In the genomic region with DNA sequence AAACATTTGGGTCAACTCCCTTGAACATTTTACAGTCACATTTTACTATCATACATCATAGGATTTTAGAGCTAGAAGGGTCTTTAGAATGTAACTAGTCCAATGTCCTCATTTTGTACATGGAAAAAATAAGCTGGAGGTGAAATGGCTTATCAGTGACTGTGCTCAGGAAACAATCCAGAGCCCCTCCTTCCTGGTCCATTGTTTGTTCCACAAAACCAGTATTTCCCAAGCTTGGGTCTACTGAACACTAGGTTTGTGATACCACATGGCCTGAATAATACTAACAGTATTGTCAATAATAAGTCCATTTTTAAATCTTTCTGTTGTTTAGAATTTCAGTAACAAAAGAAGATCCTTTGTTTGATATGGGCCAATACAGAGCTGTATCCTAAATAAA, we compare ENCODE assay signal across 24 cellular contexts. TPM values are rescaled to one million over a fixed set of nuclear protein-coding genes. Genes with fewer than 3 reads are reported as not detected.
DNase-seq lines count a peak whose midpoint lies in the region; ATAC-seq, FAIRE-seq and TF ChIP-seq lines count a peak whose summit lies in the region.
"Had no signal": no experiment of that assay in that cellular context is flagged by ENCODE, and none has a peak within 500 bp of the region (broad histone marks: within the 10 kb centered on the region; RNA-seq: fewer than 3 reads in every experiment).

No MANE protein-coding gene starts in this region.

- no peaks in the 10 kb centered on the region for H3K9me3 Mint-ChIP-seq in endothelial cell (ENCODE audit: unreplicated experiment)
- H3K9me3 Mint-ChIP-seq: CD4-positive, CD25-positive, alpha-beta regulatory T cell; CD8-positive, alpha-beta T cell had no signal

- ATAC-seq in GM19467 (IDR thresholded peaks at IDR 0.05; ENCODE audit: unreplicated experiment) (no peak), Right ventricle myocardium inferior (no peak)
- ATAC-seq: A549; CD8-positive, alpha-beta T cell had no signal

- no peak overlapping the region for H3K27ac ChIP-seq in coronary artery
- H3K27ac ChIP-seq: A549, BLaER1, C4-2B, GM23248 had no signal

- no peak overlapping the region for H3K4me3 ChIP-seq in fibroblast of the aortic adventitia (ENCODE audit: low read depth, low read length)
- H3K4me3 ChIP-seq in coronary artery, result no peak overlapping the region
- H3K4me3 ChIP-seq: A549, BLaER1, GM23248 had no signal

- no peak for DNase-seq in endothelial cell (ENCODE audit: low spot score)
- peak; percentile 33 for DNase-seq in fibroblast of the aortic adventitia (ENCODE audit: low read depth)
- no peak for DNase-seq in coronary artery (ENCODE audit: low spot score)
- DNase-seq in AG08396 (ENCODE audit: low spot score), result no peak
- no peak for DNase-seq in Right ventricle myocardium inferior (ENCODE audit: missing footprints)
- DNase-seq: 8988T; ACHN; Caco-2; CD4-positive, CD25-positive, alpha-beta regulatory T cell; CD8-positive, alpha-beta T cell; DMS153; DND-41; GM23248; H7; HCEC 1CT had no signal

- no peaks in the 10 kb centered on the region for H3K36me3 Mint-ChIP-seq in endothelial cell (ENCODE audit: low read depth, unreplicated experiment)
- H3K36me3 Mint-ChIP-seq: CD4-positive, CD25-positive, alpha-beta regulatory T cell; CD8-positive, alpha-beta T cell had no signal

- intact Hi-C loops in Right ventricle myocardium inferior (cut with DNase I), result no loop called here

- FAIRE-seq in TTC549 (lab: Jason Lieb, UNC), result peak; percentile 36
- FAIRE-seq: A549, G401.6, GM12892, H1 had no signal

- no peak for TF ChIP-seq CTCF in endothelial cell (IDR thresholded peaks at IDR 0.05; ENCODE audit: unreplicated experiment)
- no peak for TF ChIP-seq CTCF in fibroblast of the aortic adventitia (IDR thresholded peaks at IDR 0.05; ENCODE audit: insufficient read depth, low read length)
- no peak for TF ChIP-seq CTCF in coronary artery (IDR thresholded peaks at IDR 0.05)

- no peak overlapping the region for H3K4me3 Mint-ChIP-seq in endothelial cell (ENCODE audit: unreplicated experiment)
- H3K4me3 Mint-ChIP-seq: B cell; CD4-positive, CD25-positive, alpha-beta regulatory T cell; CD8-positive, alpha-beta T cell had no signal

- no peaks in the 10 kb centered on the region for H3K27me3 Mint-ChIP-seq in endothelial cell (ENCODE audit: unreplicated experiment)
- H3K27me3 Mint-ChIP-seq: B cell; CD4-positive, CD25-positive, alpha-beta regulatory T cell had no signal

- H3K4me1 Mint-ChIP-seq in endothelial cell (ENCODE audit: unreplicated experiment), result peaks cover 28% of the 10 kb centered on the region
- H3K4me1 Mint-ChIP-seq: B cell; CD4-positive, CD25-positive, alpha-beta regulatory T cell had no signal

- H3K27ac Mint-ChIP-seq in endothelial cell (ENCODE audit: unreplicated experiment), result peak overlapping the region; percentile 76
- H3K27ac Mint-ChIP-seq: B cell; CD4-positive, CD25-positive, alpha-beta regulatory T cell; CD8-positive, alpha-beta T cell had no signal

RNA-seq across cellular contexts. Expression of a gene that starts 27.1 kb away (rescaled TPM):
- total RNA-seq in endothelial cell (ENCODE audit: unreplicated experiment) (17.2 TPM), fibroblast of the aortic adventitia (ENCODE audit: low replicate concordance) (32.4 and 37.4 TPM in 2 replicates), Right ventricle myocardium inferior (9.0 TPM)
- total RNA-seq: Caco-2; CD4-positive, CD25-positive, alpha-beta regulatory T cell had no signal
